ENCODE assay signal across 24 cellular contexts in genomic region chr3:152620395-152620794, GRCh38.
DNase-seq lines count a peak whose midpoint lies in the region; ATAC-seq and TF ChIP-seq lines count a peak whose summit lies in the region.
"Had no signal": no experiment of that assay in that cellular context is flagged by ENCODE, and none has a peak within 500 bp of the region (broad histone marks: within the 10 kb centered on the region; RNA-seq: fewer than 3 reads in every experiment).

No MANE protein-coding gene starts in this region.

- intact Hi-C loops in head of caudate nucleus (cut with DNase I): no loop called here

- 29 to 59% methylated on average over 3 of the region's 3 CpGs for WGBS in tibial nerve, 2 donors

- TF ChIP-seq POLR2A in tibial nerve (IDR thresholded peaks at IDR 0.05): no peak

- H3K9me3 ChIP-seq in tibial nerve: no peaks in the 10 kb centered on the region

- H3K36me3 ChIP-seq in tibial nerve: no peaks in the 10 kb centered on the region

- H3K4me3 ChIP-seq in tibial nerve: no peak overlapping the region
- H3K4me3 ChIP-seq: GM23338 had no signal

- no peaks in the 10 kb centered on the region for H3K27me3 ChIP-seq in tibial nerve

- peak overlapping the region; percentile 28 to 87 (median 72) for H3K27ac ChIP-seq in tibial nerve
- H3K27ac ChIP-seq: HL-60, parathyroid adenoma, RWPE1 had no signal

- peaks cover 0 to 53% (median 23%) of the 10 kb centered on the region in 4 donors for H3K4me1 ChIP-seq in tibial nerve
- H3K4me1 ChIP-seq: parathyroid adenoma had no signal

- DNase-seq in NCI-H446 treated with DMSO at 0.1 percent for 48 hours (lab: John Stamatoyannopoulos, UW): peak; percentile 1
- DNase-seq in NCI-H446 (lab: John Stamatoyannopoulos, UW): no peak
- peak in 35 of 42 donors; percentile 11 to 70 (median 38) for DNase-seq in head of caudate nucleus
- peak in 36 of 56 donors; percentile 7 to 80 (median 33) for DNase-seq in nucleus accumbens (lab: John Stamatoyannopoulos, UW)
- no peak for DNase-seq in tibial nerve (ENCODE audit: low spot score in 2 of 2)
- no peak for DNase-seq in NCI-H146 (lab: John Stamatoyannopoulos, UW)
- DNase-seq in NCI-H2227 (lab: John Stamatoyannopoulos, UW; ENCODE audit: unreplicated experiment): no peak
- DNase-seq: 8988T; activated CD4-positive, alpha-beta T cell treated with anti-CD3 and anti-CD28 coated beads, Interleukin-2, amount 50 U/mL, for 1 hour; AML-193; DND-41; effector CD8-positive, alpha-beta T cell; erythroblast; natural killer cell; NCI-H1092 treated with DMSO at 0.1 percent for 48 hours; NCI-H2081 treated with DMSO at 0.1 percent for 48 hours; NCI-H524 treated with DMSO at 0.1 percent for 48 hours; small intestine had no signal

- no peak for TF ChIP-seq EP300 in tibial nerve (IDR thresholded peaks at IDR 0.05)

- no peak for ATAC-seq in HG03175 (IDR thresholded peaks at IDR 0.05; ENCODE audit: unreplicated experiment)
- ATAC-seq: GM23338; natural killer cell; stimulated activated memory B cell treated with anti-CD40 and anti-IgM and Interleukin-4, amounts not matched to agents 10 μg/mL and 1 μg/mL and 100 μg/mL, for 72 hours had no signal

- TF ChIP-seq CTCF in tibial nerve (IDR thresholded peaks at IDR 0.05): no peak

Comparison
In these comparisons a context has a peak if more than half of its experiments do, and no peak if none do; other contexts are left out.
1. DNase-seq: peak in NCI-H446 treated with DMSO at 0.1 percent for 48 hours (single experiment), head of caudate nucleus (35 of 42) and nucleus accumbens (36 of 56); none in NCI-H446 (0 of 2), tibial nerve (0 of 2), NCI-H146 (single experiment) and NCI-H2227 (single experiment).